Comparison of ENCODE assay signal across 26 cellular contexts in the genomic region with DNA sequence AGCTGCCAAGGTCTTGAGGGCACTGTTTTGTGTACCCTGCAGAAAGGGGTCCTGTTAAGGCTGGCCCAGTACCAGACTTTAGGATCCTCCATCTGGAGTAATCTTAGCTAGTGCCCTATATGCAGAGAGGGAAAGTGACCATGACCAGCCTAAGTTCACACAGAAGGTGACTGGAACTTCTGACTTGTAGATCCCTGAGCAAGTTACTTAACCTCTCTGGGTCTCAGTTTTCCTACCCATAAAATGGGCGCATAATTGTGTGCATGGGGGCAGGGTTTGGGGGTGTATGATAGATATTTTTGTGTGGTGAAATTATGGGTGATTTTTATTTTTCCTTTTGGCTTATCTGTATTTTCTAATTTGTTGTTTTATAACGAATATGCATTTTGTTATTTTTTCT. TPM values are rescaled to one million over a fixed set of nuclear protein-coding genes. Genes with fewer than 3 reads are reported as not detected.
"Had no signal": no experiment of that assay in that cellular context is flagged by ENCODE, and none has a peak within 500 bp of the region (broad histone marks: within the 10 kb centered on the region; RNA-seq: fewer than 3 reads in every experiment).

No MANE protein-coding gene starts in this region.

- ATAC-seq: activated naive CD4-positive, alpha-beta T cell treated with anti-CD3 and anti-CD28 coated beads, Interleukin-2, amount 50 U/mL, for 72 hours; esophagus mucosa; gastroesophageal sphincter; heart left ventricle had no signal

- H3K9me3 ChIP-seq: adrenal gland, sigmoid colon, spleen, tibial artery had no signal

- H3K36me3 ChIP-seq: adrenal gland, gastroesophageal sphincter, heart left ventricle, left ventricle myocardium inferior, sigmoid colon, spleen, tibial artery had no signal

- H3K9me3 Mint-ChIP-seq: activated B cell treated with CpG ODN at 0.5 μM for 24 hours; activated CD4-positive, alpha-beta memory T cell treated with anti-CD3 and anti-CD28 coated beads for 36 hours; activated T-helper 1 cell treated with anti-CD3 and anti-CD28 coated beads, Interleukin-12 subunit alpha, Interleukin-12 subunit beta, Interleukin-2, Interleukin-4 antibody, amounts not matched to agents 30 ng/mL and 10 ng/mL and 1 ng/mL, durations not matched to agents 14 hours and 24 hours and 36 hours had no signal

- H3K27ac ChIP-seq: adrenal gland, gastroesophageal sphincter, heart left ventricle, left ventricle myocardium inferior, sigmoid colon, tibial artery had no signal

- H3K4me3 ChIP-seq: adrenal gland, gastroesophageal sphincter, heart left ventricle, left ventricle myocardium inferior, sigmoid colon, spleen, tibial artery had no signal

- H3K4me3 Mint-ChIP-seq: activated CD4-positive, alpha-beta memory T cell treated with anti-CD3 and anti-CD28 coated beads for 36 hours; activated T-helper 1 cell treated with anti-CD3 and anti-CD28 coated beads, Interleukin-12 subunit alpha, Interleukin-12 subunit beta, Interleukin-2, Interleukin-4 antibody, amounts not matched to agents 30 ng/mL and 10 ng/mL and 1 ng/mL, durations not matched to agents 14 hours and 24 hours and 36 hours; T-helper 2 cell treated with Interferon-gamma antibody and Interleukin-4, amounts not matched to agents 5 μg/mL and 100 μg/mL, for 36 hours had no signal

- H3K27ac Mint-ChIP-seq: activated CD4-positive, alpha-beta memory T cell treated with anti-CD3 and anti-CD28 coated beads for 36 hours; activated naive CD4-positive, alpha-beta T cell treated with anti-CD3 and anti-CD28 coated beads, Interleukin-2, amount 50 U/mL, for 72 hours; activated T-helper 1 cell treated with anti-CD3 and anti-CD28 coated beads, Interleukin-12 subunit alpha, Interleukin-12 subunit beta, Interleukin-2, Interleukin-4 antibody, amounts not matched to agents 30 ng/mL and 10 ng/mL and 1 ng/mL, durations not matched to agents 14 hours and 24 hours and 36 hours; T-helper 2 cell treated with Interferon-gamma antibody and Interleukin-4, amounts not matched to agents 5 μg/mL and 100 μg/mL, for 36 hours had no signal

- DNase-seq: activated B cell treated with CpG ODN at 0.5 μM for 24 hours; activated CD4-positive, alpha-beta memory T cell treated with anti-CD3 and anti-CD28 coated beads for 36 hours; activated CD4-positive, alpha-beta T cell treated with anti-CD3 and anti-CD28 coated beads for 4 hours; activated gamma-delta T cell treated with Interleukin-2 at 50 U/mL for 16 hours; activated T-cell treated with anti-CD3 and anti-CD28 coated beads for 4 hours; effector CD4-positive, alpha-beta T cell; heart left ventricle; kidney glomerular epithelial cell; left ventricle myocardium inferior; mammary epithelial cell; sigmoid colon; spleen; stimulated activated CD4-positive, alpha-beta T cell treated with anti-CD3 and anti-CD28 coated beads, Interleukin-4, amount 100 ng/mL, for 4 hours; stimulated activated naive CD4-positive, alpha-beta T cell treated with Interleukin-2 at 50 U/mL for 16 hours; tibial artery had no signal

- H3K27me3 Mint-ChIP-seq: activated B cell treated with CpG ODN at 0.5 μM for 24 hours; activated CD4-positive, alpha-beta memory T cell treated with anti-CD3 and anti-CD28 coated beads for 36 hours had no signal

RNA-seq across cellular contexts. Expression of a gene that starts 3.3 kb away (rescaled TPM):
- total RNA-seq: bronchial epithelial cell, cerebellum, gastroesophageal sphincter, left ventricle myocardium inferior, sigmoid colon, subcutaneous adipose tissue, urinary bladder had no signal
- polyA plus RNA-seq: mammary epithelial cell, neural cell had no signal
